ENCODE assay signal across 29 cellular contexts in the genomic region with DNA sequence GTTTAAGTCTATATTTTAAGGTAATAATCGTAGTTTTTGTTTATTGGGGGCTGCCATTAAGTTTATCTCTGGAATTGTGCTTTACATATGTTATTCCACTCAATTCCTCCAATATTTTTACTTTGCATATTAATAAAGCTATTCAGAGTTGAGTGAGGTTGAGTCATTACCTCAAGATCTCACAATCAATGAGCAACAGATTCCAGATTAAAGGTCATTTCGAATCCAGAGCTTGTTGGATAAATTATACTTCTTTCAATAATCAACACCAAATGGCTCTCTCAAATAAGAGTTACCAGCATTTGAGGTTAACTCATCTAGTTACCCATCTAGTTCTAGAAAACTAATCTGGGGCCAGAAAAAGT. TPM values are rescaled to one million over a fixed set of nuclear protein-coding genes. Genes with fewer than 3 reads are reported as not detected.
DNase-seq lines count a peak whose midpoint lies in the region; ATAC-seq and TF ChIP-seq lines count a peak whose summit lies in the region.
"Had no signal": no experiment of that assay in that cellular context is flagged by ENCODE, and none has a peak within 500 bp of the region (broad histone marks: within the 10 kb centered on the region; RNA-seq: fewer than 3 reads in every experiment).

No MANE protein-coding gene starts in this region.

- peak overlapping the region; percentile 70 for H3K27ac ChIP-seq in GM23248
- H3K27ac ChIP-seq in brain microvascular endothelial cell: peak overlapping the region; percentile 21
- H3K27ac ChIP-seq in subcutaneous abdominal adipose tissue (ENCODE audit: low read depth, low read length): peak overlapping the region; percentile 9
- H3K27ac ChIP-seq: breast epithelium, foreskin keratinocyte, left lung, pancreas, SJSA1 had no signal

- no peak overlapping the region for H3K4me3 Mint-ChIP-seq in activated T-cell treated with anti-CD3 and anti-CD28 coated beads, Interleukin-2, amount 50 U/mL, for 4 hours
- H3K4me3 Mint-ChIP-seq in activated T-cell treated with anti-CD3 and anti-CD28 coated beads, Interleukin-2, amount 50 U/mL, for 72 hours: no peak overlapping the region
- H3K4me3 Mint-ChIP-seq: activated CD8-positive, alpha-beta T cell treated with anti-CD3 and anti-CD28 coated beads, Interleukin-2, amount 10 ng/mL, durations not matched to agents 7 days and 5 days; CD4-positive, CD25-positive, alpha-beta regulatory T cell; immature natural killer cell; natural killer cell treated with Interleukin-12 subunit alpha and Interleukin-12 subunit beta and Interleukin-15 and Interleukin-18, amount 100 ng/mL, for 72 hours had no signal

- H3F3A ChIP-seq in GM23248 (ENCODE audit: insufficient read depth): peaks cover 34% of the 10 kb centered on the region

- H3K4me3 ChIP-seq in GM23248: 0 out of 2 replicates have a peak overlapping the region, but pooled peaks have one; percentile 5
- H3K4me3 ChIP-seq in brain microvascular endothelial cell (ENCODE audit: low read depth, low read length): no peak overlapping the region
- no peak overlapping the region for H3K4me3 ChIP-seq in fibroblast of the aortic adventitia (ENCODE audit: low read depth, low read length)
- H3K4me3 ChIP-seq in subcutaneous abdominal adipose tissue (ENCODE audit: low read depth in 1 of 5, low read length in 5 of 5): no peak overlapping the region
- H3K4me3 ChIP-seq: adrenal gland, breast epithelium, left lung, pancreas, right atrium auricular region, SJSA1 had no signal

- H3K4me1 Mint-ChIP-seq in activated T-cell treated with anti-CD3 and anti-CD28 coated beads, Interleukin-2, amount 50 U/mL, for 4 hours (ENCODE audit: low read depth): no peaks in the 10 kb centered on the region
- H3K4me1 Mint-ChIP-seq in activated T-cell treated with anti-CD3 and anti-CD28 coated beads, Interleukin-2, amount 50 U/mL, for 72 hours (ENCODE audit: low read depth): no peaks in the 10 kb centered on the region
- H3K4me1 Mint-ChIP-seq: CD4-positive, CD25-positive, alpha-beta regulatory T cell; immature natural killer cell had no signal

- DNase-seq in GM23248: peak; percentile 77
- no peak for DNase-seq in brain microvascular endothelial cell
- peak; percentile 55 for DNase-seq in fibroblast of the aortic adventitia (ENCODE audit: low read depth)
- no peak for DNase-seq in activated T-cell treated with anti-CD3 and anti-CD28 coated beads, Interleukin-2, amount 50 U/mL, for 4 hours
- no peak for DNase-seq in COR-L47 (lab: John Stamatoyannopoulos, UW)
- no peak for DNase-seq in activated T-cell treated with anti-CD3 and anti-CD28 coated beads, Interleukin-2, amount 50 U/mL, for 72 hours
- DNase-seq: activated CD8-positive, alpha-beta T cell treated with anti-CD3 and anti-CD28 coated beads, Interleukin-2, amount 10 ng/mL, durations not matched to agents 7 days and 5 days; activated naive CD4-positive, alpha-beta T cell; activated T-cell treated with anti-CD3 and anti-CD28 coated beads for 4 hours; adrenal gland; CD4-positive, CD25-positive, alpha-beta regulatory T cell; foreskin keratinocyte; GOT3; hippocampal formation; immature natural killer cell; KG1; left lung; midbrain; NCI-H2171; pancreas; stimulated activated CD4-positive, alpha-beta T cell treated with anti-CD3 and anti-CD28 coated beads, Interleukin-12 subunit alpha, Interleukin-12 subunit beta, amount 100 ng/mL, for 4 hours; stimulated activated CD4-positive, alpha-beta T cell treated with anti-CD3 and anti-CD28 coated beads, Interleukin-4, amount 100 ng/mL, for 4 hours; stimulated activated naive CD4-positive, alpha-beta T cell had no signal

- H3K4me2 ChIP-seq in GM23248 (ENCODE audit: unreplicated experiment): peak overlapping the region; percentile 53

- H2AFZ ChIP-seq in GM23248: no peak overlapping the region

- no peaks in the 10 kb centered on the region for H3K9me2 ChIP-seq in GM23248 (ENCODE audit: insufficient read depth)

- no peak overlapping the region; the same call in 1 of the 2 replicates for H3K9ac ChIP-seq in GM23248
- no peak overlapping the region for H3K9ac ChIP-seq in subcutaneous abdominal adipose tissue (ENCODE audit: low read length in 5 of 5)

- no peaks in the 10 kb centered on the region for H3K36me3 Mint-ChIP-seq in activated T-cell treated with anti-CD3 and anti-CD28 coated beads, Interleukin-2, amount 50 U/mL, for 4 hours (ENCODE audit: insufficient read depth)
- H3K36me3 Mint-ChIP-seq in activated T-cell treated with anti-CD3 and anti-CD28 coated beads, Interleukin-2, amount 50 U/mL, for 72 hours (ENCODE audit: insufficient read depth in 2 of 2): no peaks in the 10 kb centered on the region
- H3K36me3 Mint-ChIP-seq: CD4-positive, CD25-positive, alpha-beta regulatory T cell; immature natural killer cell; natural killer cell treated with Interleukin-12 subunit alpha and Interleukin-12 subunit beta and Interleukin-15 and Interleukin-18, amount 100 ng/mL, for 72 hours had no signal

- in situ Hi-C loops in GM23248 (cut with MboI): no loop called here
- in situ Hi-C loops in brain microvascular endothelial cell (cut with HindIII; ENCODE audit: low pct_ligation_motif_present, low sequenced_read_pairs): no loop called here

- no peaks in the 10 kb centered on the region for H3K9me3 Mint-ChIP-seq in activated T-cell treated with anti-CD3 and anti-CD28 coated beads, Interleukin-2, amount 50 U/mL, for 4 hours
- H3K9me3 Mint-ChIP-seq in activated T-cell treated with anti-CD3 and anti-CD28 coated beads, Interleukin-2, amount 50 U/mL, for 72 hours: peaks cover 2% of the 10 kb centered on the region in 2 donors

- no peaks in the 10 kb centered on the region for H4K20me1 ChIP-seq in GM23248 (ENCODE audit: insufficient read depth)

- H3K27me3 ChIP-seq in GM23248 (replicated peaks; ENCODE audit: insufficient read depth): no peaks in the 10 kb centered on the region
- no peaks in the 10 kb centered on the region for H3K27me3 ChIP-seq in brain microvascular endothelial cell (replicated peaks)
- H3K27me3 ChIP-seq in subcutaneous abdominal adipose tissue (ENCODE audit: control insufficient read depth in 5 of 5, insufficient read depth in 4 of 5, low read length in 5 of 5): no peaks in the 10 kb centered on the region
- H3K27me3 ChIP-seq: adrenal gland, breast epithelium, foreskin keratinocyte, left lung, right atrium auricular region, SJSA1 had no signal

- 13 to 22% methylated on average over 2 of the region's 2 CpGs for WGBS in GM23248 (ENCODE audit: low coverage in 1 of 2, low lambda C conversion rate in 2 of 2, missing lambda C conversion rate in 2 of 2), 2 experiments

- H3K27ac Mint-ChIP-seq in activated T-cell treated with anti-CD3 and anti-CD28 coated beads, Interleukin-2, amount 50 U/mL, for 72 hours: no peak overlapping the region
- H3K27ac Mint-ChIP-seq: activated CD8-positive, alpha-beta T cell treated with anti-CD3 and anti-CD28 coated beads, Interleukin-2, amount 10 ng/mL, durations not matched to agents 7 days and 5 days; CD4-positive, CD25-positive, alpha-beta regulatory T cell; immature natural killer cell; natural killer cell treated with Interleukin-12 subunit alpha and Interleukin-12 subunit beta and Interleukin-15 and Interleukin-18, amount 100 ng/mL, for 72 hours had no signal

- peaks cover 37% of the 10 kb centered on the region for H3K4me1 ChIP-seq in GM23248 (ENCODE audit: insufficient read depth)
- H3K4me1 ChIP-seq in subcutaneous abdominal adipose tissue (ENCODE audit: control insufficient read depth in 5 of 5, insufficient read depth in 5 of 5, low read length in 5 of 5): peaks cover 0 to 32% (median 11%) of the 10 kb centered on the region in 5 donors
- H3K4me1 ChIP-seq: breast epithelium, foreskin keratinocyte, left lung, pancreas had no signal

- H3K27me3 Mint-ChIP-seq in activated T-cell treated with anti-CD3 and anti-CD28 coated beads, Interleukin-2, amount 50 U/mL, for 4 hours (ENCODE audit: low read depth): peaks cover 3% of the 10 kb centered on the region
- no peaks in the 10 kb centered on the region for H3K27me3 Mint-ChIP-seq in activated T-cell treated with anti-CD3 and anti-CD28 coated beads, Interleukin-2, amount 50 U/mL, for 72 hours (ENCODE audit: low read depth)
- H3K27me3 Mint-ChIP-seq: CD4-positive, CD25-positive, alpha-beta regulatory T cell had no signal

- no peak for ATAC-seq in activated T-cell treated with anti-CD3 and anti-CD28 coated beads, Interleukin-2, amount 50 U/mL, for 4 hours
- ATAC-seq in activated T-cell treated with anti-CD3 and anti-CD28 coated beads, Interleukin-2, amount 50 U/mL, for 72 hours (replicated peaks in 1 of 2): no peak
- ATAC-seq: activated CD8-positive, alpha-beta T cell treated with anti-CD3 and anti-CD28 coated beads, Interleukin-2, amount 10 ng/mL, durations not matched to agents 7 days and 5 days; foreskin keratinocyte; left lung; natural killer cell treated with Interleukin-12 subunit alpha and Interleukin-12 subunit beta and Interleukin-15 and Interleukin-18, amount 100 ng/mL, for 72 hours; pancreas had no signal

- H3K36me3 ChIP-seq in GM23248 (ENCODE audit: low read depth): no peaks in the 10 kb centered on the region
- H3K36me3 ChIP-seq in brain microvascular endothelial cell (replicated peaks): no peaks in the 10 kb centered on the region
- no peaks in the 10 kb centered on the region for H3K36me3 ChIP-seq in subcutaneous abdominal adipose tissue (ENCODE audit: control insufficient read depth in 5 of 5, insufficient read depth in 5 of 5, low read length in 5 of 5)
- H3K36me3 ChIP-seq: adrenal gland, left lung, pancreas, right atrium auricular region, SJSA1 had no signal

- H3K9me3 ChIP-seq in GM23248 (ENCODE audit: low read depth) (no peaks in the 10 kb centered on the region), subcutaneous abdominal adipose tissue (ENCODE audit: control insufficient read depth in 5 of 5, low read length in 5 of 5) (no peaks in the 10 kb centered on the region)
- H3K9me3 ChIP-seq: adrenal gland, breast epithelium, left lung, pancreas, right atrium auricular region, SJSA1 had no signal

- TF ChIP-seq CTCF in brain microvascular endothelial cell (IDR thresholded peaks at IDR 0.05; ENCODE audit: low read depth, low read length, missing control alignments) (no peak), fibroblast of the aortic adventitia (IDR thresholded peaks at IDR 0.05; ENCODE audit: insufficient read depth, low read length) (no peak)

- H3K79me2 ChIP-seq in GM23248 (ENCODE audit: insufficient read depth): no peaks in the 10 kb centered on the region

RNA-seq across cellular contexts. Expression of a gene that starts 16.7 kb away (rescaled TPM):
- 27.9 and 42.9 TPM in 2 replicates for total RNA-seq in GM23248 (2014; rRNA removed; shearing (Covaris generic))
- 11.2 and 13.3 TPM in 2 replicates for polyA plus RNA-seq in GM23248 (2016; fragmentation: Nextera tagmentation; extraction: Ambion mirVana)
- 255 and 538 TPM in 2 replicates for total RNA-seq in fibroblast of the aortic adventitia (ENCODE audit: low replicate concordance)
- total RNA-seq in activated T-cell treated with anti-CD3 and anti-CD28 coated beads, Interleukin-2, amount 50 U/mL, for 4 hours: not detected
- total RNA-seq in activated T-cell treated with anti-CD3 and anti-CD28 coated beads, Interleukin-2, amount 50 U/mL, for 72 hours: not detected
- total RNA-seq: activated CD8-positive, alpha-beta T cell treated with anti-CD3 and anti-CD28 coated beads, Interleukin-2, amount 10 ng/mL, durations not matched to agents 7 days and 5 days; CD4-positive, CD25-positive, alpha-beta regulatory T cell; natural killer cell treated with Interleukin-12 subunit alpha and Interleukin-12 subunit beta and Interleukin-15 and Interleukin-18, amount 100 ng/mL, for 72 hours; T-helper 1 cell treated with Interleukin-12 subunit alpha and Interleukin-12 subunit beta and Interleukin-4 antibody, amounts not matched to agents 30 ng/mL and 1 ng/mL, for 36 hours had no signal
- polyA plus RNA-seq: CD4-positive, CD25-positive, alpha-beta regulatory T cell; immature natural killer cell had no signal

Comparison
In these comparisons a context has a peak if more than half of its experiments do, and no peak if none do; other contexts are left out.
1. DNase-seq: peak in GM23248 (single experiment) and fibroblast of the aortic adventitia (single experiment); none in brain microvascular endothelial cell (single experiment), activated T-cell treated with anti-CD3 and anti-CD28 coated beads, Interleukin-2, amount 50 U/mL, for 4 hours (single experiment), COR-L47 (single experiment) and activated T-cell treated with anti-CD3 and anti-CD28 coated beads, Interleukin-2, amount 50 U/mL, for 72 hours (0 of 2).
2. H3K27ac ChIP-seq: peak in every context shown above with its lines; median percentile 70 in GM23248; 21 in brain microvascular endothelial cell; 9 in subcutaneous abdominal adipose tissue.
3. RNA of a gene that starts 16.7 kb away (total RNA-seq): 255 to 538 TPM in fibroblast of the aortic adventitia and 27.9 to 42.9 TPM in GM23248; not detected in activated T-cell treated with anti-CD3 and anti-CD28 coated beads, Interleukin-2, amount 50 U/mL, for 4 hours and not detected in activated T-cell treated with anti-CD3 and anti-CD28 coated beads, Interleukin-2, amount 50 U/mL, for 72 hours; every median in the first group is over 10 times any median in the second.